Comparison of ENCODE assay signal across 23 cellular contexts in genomic region chr5:9183306-9183705, GRCh38.
"Had no signal": no experiment of that assay in that cellular context is flagged by ENCODE, and none has a peak within 500 bp of the region (broad histone marks: within the 10 kb centered on the region; RNA-seq: fewer than 3 reads in every experiment).

No MANE protein-coding gene starts in this region.

- H3K36me3 Mint-ChIP-seq: activated naive CD8-positive, alpha-beta T cell treated with anti-CD3 and anti-CD28 coated beads, Interleukin-2, amount 10 ng/mL, durations not matched to agents 7 days and 5 days; WTC11 had no signal

- H3K9me3 ChIP-seq: adrenal gland, breast epithelium, MG63 had no signal

- H3K27me3 ChIP-seq: adrenal gland, breast epithelium, MG63 had no signal

- H3K27ac Mint-ChIP-seq: activated CD8-positive, alpha-beta T cell treated with anti-CD3 and anti-CD28 coated beads, Interleukin-2, amount 10 ng/mL, durations not matched to agents 7 days and 5 days; activated naive CD8-positive, alpha-beta T cell treated with anti-CD3 and anti-CD28 coated beads, Interleukin-2, amount 10 ng/mL, durations not matched to agents 7 days and 5 days; T-helper 1 cell treated with Interleukin-12 subunit alpha and Interleukin-12 subunit beta and Interleukin-4 antibody, amounts not matched to agents 30 μg/mL and 1 μg/mL, for 36 hours; WTC11 had no signal

- H3K4me3 Mint-ChIP-seq: activated CD8-positive, alpha-beta T cell treated with anti-CD3 and anti-CD28 coated beads, Interleukin-2, amount 10 ng/mL, durations not matched to agents 7 days and 5 days; activated naive CD8-positive, alpha-beta T cell treated with anti-CD3 and anti-CD28 coated beads, Interleukin-2, amount 10 ng/mL, durations not matched to agents 7 days and 5 days; T-helper 1 cell treated with Interleukin-12 subunit alpha and Interleukin-12 subunit beta and Interleukin-4 antibody, amounts not matched to agents 30 μg/mL and 1 μg/mL, for 36 hours; WTC11 had no signal

- H3K27me3 Mint-ChIP-seq: activated naive CD8-positive, alpha-beta T cell treated with anti-CD3 and anti-CD28 coated beads, Interleukin-2, amount 10 ng/mL, durations not matched to agents 7 days and 5 days had no signal

- H3K36me3 ChIP-seq: adrenal gland, breast epithelium had no signal

- H3K9me3 Mint-ChIP-seq: T-helper 1 cell treated with Interleukin-12 subunit alpha and Interleukin-12 subunit beta and Interleukin-4 antibody, amounts not matched to agents 30 μg/mL and 1 μg/mL, for 36 hours; WTC11 had no signal

- DNase-seq: activated CD4-positive, alpha-beta T cell treated with anti-CD3 and anti-CD28 coated beads for 48 hours; activated CD4-positive, alpha-beta T cell treated with anti-CD3 and anti-CD28 coated beads, Interleukin-2, amount 50 U/mL, for 4 hours; activated CD4-positive, CD25-positive, alpha-beta regulatory T cell treated with anti-CD3 and anti-CD28 coated beads, Interleukin-2, amount 50 U/mL, for 72 hours; activated CD8-positive, alpha-beta memory T cell treated with anti-CD3 and anti-CD28 coated beads, Interleukin-2, amount 50 U/mL, for 48 hours; activated CD8-positive, alpha-beta T cell treated with anti-CD3 and anti-CD28 coated beads, Interleukin-2, amount 10 ng/mL, durations not matched to agents 7 days and 5 days; activated naive CD4-positive, alpha-beta T cell treated with anti-CD3 and anti-CD28 coated beads, Interleukin-2, amount 50 U/mL, for 16 hours; activated naive CD8-positive, alpha-beta T cell treated with anti-CD3 and anti-CD28 coated beads, Interleukin-2, amount 10 ng/mL, durations not matched to agents 7 days and 5 days; activated T-cell treated with anti-CD3 and anti-CD28 coated beads, Interleukin-2, amount 50 U/mL, for 1 hour; adrenal gland; anterior cingulate cortex; caudate nucleus; MG63; MV-4-11; NCI-H1092 treated with DMSO at 0.1 percent for 48 hours; NCI-H1417 treated with DMSO at 0.1 percent for 48 hours; NCI-H1694; NCI-H2081; NCI-H510A treated with DMSO at 0.1 percent for 48 hours; RPMI8226 had no signal

- H3K4me1 ChIP-seq: breast epithelium had no signal

- ATAC-seq: activated CD8-positive, alpha-beta T cell treated with anti-CD3 and anti-CD28 coated beads, Interleukin-2, amount 10 ng/mL, durations not matched to agents 7 days and 5 days; Right ventricle myocardium inferior; WTC11 had no signal

- H3K4me1 Mint-ChIP-seq: activated naive CD8-positive, alpha-beta T cell treated with anti-CD3 and anti-CD28 coated beads, Interleukin-2, amount 10 ng/mL, durations not matched to agents 7 days and 5 days; WTC11 had no signal

- H3K4me3 ChIP-seq: adrenal gland, breast epithelium, MG63 had no signal

- H3K27ac ChIP-seq: adrenal gland, breast epithelium had no signal
